Comparison of ENCODE assay signal across 23 cellular contexts in the genomic region with DNA sequence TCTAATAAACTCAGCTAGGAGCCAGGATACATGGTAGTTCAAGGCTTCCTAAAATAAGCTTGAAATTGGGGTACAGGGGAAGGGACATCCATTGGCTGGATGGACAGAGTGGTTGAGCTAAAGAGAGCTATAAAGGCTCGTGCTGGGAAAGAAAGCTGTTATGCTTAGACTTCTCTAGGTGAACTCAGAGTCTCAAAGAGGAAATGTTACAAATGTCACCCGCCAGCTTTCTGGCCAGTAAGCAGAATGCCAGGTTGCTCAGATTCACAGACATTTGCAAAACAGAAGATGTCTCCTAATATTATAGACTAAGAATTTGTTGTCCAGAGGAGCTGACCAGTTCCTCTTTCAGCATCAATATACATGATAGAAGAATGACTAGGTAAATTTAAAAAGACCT. TPM values are rescaled to one million over a fixed set of nuclear protein-coding genes. Genes with fewer than 3 reads are reported as not detected.
A peak's percentile ranks its signal among the peaks of the same experiment; 100 is the strongest.
DNase-seq lines count a peak whose midpoint lies in the region; ATAC-seq, FAIRE-seq and TF ChIP-seq lines count a peak whose summit lies in the region.
"Had no signal": no experiment of that assay in that cellular context is flagged by ENCODE, and none has a peak within 500 bp of the region (broad histone marks: within the 10 kb centered on the region; RNA-seq: fewer than 3 reads in every experiment).

No MANE protein-coding gene starts in this region.

- H3K4me3 ChIP-seq in heart right ventricle (no peak overlapping the region), GM12878 (no peak overlapping the region), psoas muscle (no peak overlapping the region), urinary bladder (ENCODE audit: low read depth, low read length) (no peak overlapping the region)
- H3K4me3 ChIP-seq in effector memory CD4-positive, alpha-beta T cell (ENCODE audit: insufficient read depth, low read depth, low read length, poor library complexity, severe bottlenecking), result no peak overlapping the region
- H3K4me3 ChIP-seq: MG63 had no signal

- H3K9me3 ChIP-seq in heart right ventricle, result no peaks in the 10 kb centered on the region
- no peaks in the 10 kb centered on the region for H3K9me3 ChIP-seq in GM12878 (replicated peaks; ENCODE audit: control insufficient read depth, insufficient read depth, low read length)
- no peaks in the 10 kb centered on the region for H3K9me3 ChIP-seq in psoas muscle
- no peaks in the 10 kb centered on the region for H3K9me3 ChIP-seq in effector memory CD4-positive, alpha-beta T cell (ENCODE audit: control insufficient read depth, low read length)
- H3K9me3 ChIP-seq: MG63 had no signal

- peak overlapping the region in 7 of 10 donors; percentile 2 to 53 (median 38) for H3K27ac ChIP-seq in heart right ventricle
- no peak overlapping the region for H3K27ac ChIP-seq in GM12878 (ENCODE audit: control insufficient read depth, insufficient read depth)
- H3K27ac ChIP-seq in psoas muscle, result peak overlapping the region; percentile 89
- H3K27ac ChIP-seq in urinary bladder (ENCODE audit: low read depth), result peak overlapping the region; percentile 18
- H3K27ac ChIP-seq in effector memory CD4-positive, alpha-beta T cell (ENCODE audit: insufficient read depth, low read length, poor library complexity, severe bottlenecking), result no peak overlapping the region

- SMC1A ChIA-PET in GM12878 (lab: Charles Lee; ENCODE audit: uncharacterized antibody, unreplicated experiment), result interaction anchor here (0.9 to 4.3 kb wide), 7 partner anchors 9 to 622 kb away, joined by 3 to 14 read pairs (median 3); no protein-coding TSS in a partner anchor

- DNase-seq in heart right ventricle (no peak), left cardiac atrium (no peak), GM12878 (ENCODE audit: low read depth, low spot score) (no peak), psoas muscle (no peak), MCF 10A (ENCODE audit: unreplicated experiment) (no peak), T-cell (no peak)
- DNase-seq in effector memory CD4-positive, alpha-beta T cell, result no peak
- DNase-seq: AML-193; C1 segment of cervical spinal cord; Calu3; CD8-positive, alpha-beta T cell; GDM1; H7; Kasumi-1; MG63; NCI-H1417; NCI-H1694 treated with DMSO at 0.1 percent for 48 hours; NCI-H446; NCI-H526; OCI-M1; SHP77 had no signal

- H3K36me3 Mint-ChIP-seq in MCF 10A (ENCODE audit: insufficient read depth, unreplicated experiment) (peaks cover 100% of the 10 kb centered on the region), T-cell (peaks cover 46% of the 10 kb centered on the region)

- H3K4me3 Mint-ChIP-seq in MCF 10A (ENCODE audit: unreplicated experiment) (no peak overlapping the region), T-cell (no peak overlapping the region)
- H3K4me3 Mint-ChIP-seq: CD8-positive, alpha-beta T cell had no signal

- H2AFZ ChIP-seq in GM12878 (ENCODE audit: control insufficient read depth, low read depth, low read length), result no peak overlapping the region

- peaks cover 21% of the 10 kb centered on the region for H3K4me1 Mint-ChIP-seq in MCF 10A (ENCODE audit: insufficient read depth, unreplicated experiment)
- H3K4me1 Mint-ChIP-seq in T-cell, result peaks cover 0 to under 1% (median 0%) of the 10 kb centered on the region in 3 donors

- H4K20me1 ChIP-seq in GM12878 (ENCODE audit: control insufficient read depth, insufficient read depth), result no peaks in the 10 kb centered on the region

- H3K4me1 ChIP-seq in heart right ventricle, result peaks cover 0 to 60% (median 24%) of the 10 kb centered on the region in 9 donors
- H3K4me1 ChIP-seq in GM12878 (ENCODE audit: control insufficient read depth, insufficient read depth, low read length), result peaks cover 3% of the 10 kb centered on the region; the same call in 1 of the 2 replicates
- peaks cover 43% of the 10 kb centered on the region for H3K4me1 ChIP-seq in psoas muscle
- H3K4me1 ChIP-seq in urinary bladder (ENCODE audit: insufficient read depth), result no peaks in the 10 kb centered on the region
- H3K4me1 ChIP-seq in effector memory CD4-positive, alpha-beta T cell (ENCODE audit: control insufficient read depth, insufficient read depth, low read length, poor library complexity, severe bottlenecking), result no peaks in the 10 kb centered on the region

- ATAC-seq in heart right ventricle (no peak), left cardiac atrium (no peak), GM12878 (no peak; the same call in 2 of the 3 replicates), psoas muscle (peak in 3 of 4 donors; percentile 26 to 58 (median 39)), T-cell (replicated peaks in 1 of 4) (no peak)
- ATAC-seq: CD8-positive, alpha-beta T cell had no signal

- no peak for TF ChIP-seq CTCF in heart right ventricle (IDR thresholded peaks at IDR 0.05)
- TF ChIP-seq CTCF in GM12878 (IDR thresholded peaks at IDR 0.05 in 2 of 3, conservative IDR thresholded peaks at IDR 0.05 in 1 of 3; ENCODE audit: control insufficient read depth in 2 of 3, extremely low read depth in 1 of 3, insufficient read depth in 1 of 3, low read depth in 3 of 3, low read length in 3 of 3), result no peak
- no peak for TF ChIP-seq CTCF in psoas muscle (IDR thresholded peaks at IDR 0.05)
- TF ChIP-seq CTCF in MCF 10A (IDR thresholded peaks at IDR 0.05; ENCODE audit: unreplicated experiment), result no peak

- POLR2A ChIA-PET in GM12878 (lab: Charles Lee) (no interaction called here), MCF 10A (lab: Yijun Ruan, JAX) (interaction anchor here (0.6 to 6.0 kb wide), 10 partner anchors 10 to 268 kb away, joined by 3 to 37 read pairs (median 4); no protein-coding TSS in a partner anchor), T-cell (lab: Charles Lee) (no interaction called here)

- CTCF ChIA-PET in GM12878 (lab: Yijun Ruan, JAX), result interaction anchor here (0.8 to 6.1 kb wide), 10 partner anchors 9 to 60 kb away, joined by 3 to 33 read pairs (median 4); no protein-coding TSS in a partner anchor
- CTCF ChIA-PET in MCF 10A (lab: Yijun Ruan, JAX), result interaction anchor here (0.6 to 2.2 kb wide), 6 partner anchors 9 to 61 kb away, joined by 3 to 12 read pairs (median 4); no protein-coding TSS in a partner anchor
- CTCF ChIA-PET in T-cell (lab: Charles Lee), result interaction anchor here in 1 of 2 donors (0.8 kb wide), 1 partner anchor 36 kb away, joined by 3 read pairs; no protein-coding TSS in a partner anchor

- H3K27me3 Mint-ChIP-seq in MCF 10A (ENCODE audit: insufficient read depth, unreplicated experiment) (no peaks in the 10 kb centered on the region), T-cell (no peaks in the 10 kb centered on the region)

- no TSS peak for BruUV-seq in GM12878 (replicated peaks; lab: Mats Ljungman, UMichigan)
- no TSS peak for BruUV-seq in MCF 10A (replicated peaks; lab: Mats Ljungman, UMichigan)

- FAIRE-seq in GM12878 (lab: Jason Lieb, UNC), result no peak
- FAIRE-seq: RCC 7860 had no signal

- H3K9me3 Mint-ChIP-seq in MCF 10A (ENCODE audit: unreplicated experiment) (no peaks in the 10 kb centered on the region), T-cell (no peaks in the 10 kb centered on the region)
- H3K9me3 Mint-ChIP-seq: CD8-positive, alpha-beta T cell had no signal

- intact Hi-C loops in heart right ventricle (cut with DNase I), result no loop called here
- intact Hi-C loops in left cardiac atrium (cut with DNase I), result no loop called here
- intact Hi-C loops in GM12878 (cut with micrococcal nuclease; ENCODE audit: unreplicated experiment), result no loop called here
- intact Hi-C loops in psoas muscle (cut with DNase I), result no loop called here
- intact Hi-C loops in MCF 10A (cut with micrococcal nuclease), result no loop called here

- no peak for TF ChIP-seq POLR2A in GM12878 (IDR thresholded peaks at IDR 0.05; ENCODE audit: low read depth, low read length)

- RAD21 ChIA-PET in GM12878 (lab: Charles Lee; ENCODE audit: unreplicated experiment), result interaction anchor here (1.2 to 1.4 kb wide), 2 partner anchors 9 to 39 kb away, joined by 3 read pairs; no protein-coding TSS in a partner anchor

- 80 to 84% methylated on average over 2 of the region's 2 CpGs for WGBS in heart right ventricle, 2 donors
- 93% methylated on average over 2 of the region's 2 CpGs for whole genome bisulfite sequencing in GM12878 (ENCODE audit: insufficient coverage, insufficient replicate concordance, low lambda C conversion rate, missing lambda C conversion rate)
- 28 to 62% (median 29%) methylated on average over 2 of the region's 2 CpGs for WGBS in psoas muscle, 3 donors
- 82% methylated on average over 2 of the region's 2 CpGs for WGBS in urinary bladder

- TF ChIP-seq RAD21 in GM12878 (IDR thresholded peaks at IDR 0.05; ENCODE audit: insufficient read depth, low read depth, low read length), result no peak

- in situ Hi-C loops in GM12878 (cut with MboI), result no loop called here

- no peak overlapping the region for H3K9ac ChIP-seq in GM12878 (ENCODE audit: control insufficient read depth, insufficient read depth, low read length)

- no peaks in the 10 kb centered on the region for H3K79me2 ChIP-seq in GM12878 (ENCODE audit: control insufficient read depth, insufficient read depth, low read length)

- no peak overlapping the region for H3K4me2 ChIP-seq in GM12878 (ENCODE audit: control insufficient read depth, insufficient read depth)

- H3K27ac Mint-ChIP-seq in MCF 10A (ENCODE audit: low read depth, unreplicated experiment) (no peak overlapping the region), T-cell (no peak overlapping the region)
- H3K27ac Mint-ChIP-seq: CD8-positive, alpha-beta T cell had no signal

- H3K36me3 ChIP-seq in heart right ventricle (peaks cover 0 to 98% (median 43%) of the 10 kb centered on the region in 9 donors), GM12878 (ENCODE audit: control insufficient read depth in 2 of 2, insufficient read depth in 2 of 2, low read length in 1 of 2) (no peaks in the 10 kb centered on the region), psoas muscle (ENCODE audit: insufficient read depth in 1 of 2, low read depth in 1 of 2) (peaks cover 8 to 85% of the 10 kb centered on the region in 2 donors), urinary bladder (ENCODE audit: insufficient read depth) (peaks cover 9% of the 10 kb centered on the region)
- H3K36me3 ChIP-seq in effector memory CD4-positive, alpha-beta T cell (ENCODE audit: control insufficient read depth, insufficient read depth, low read length), result peaks cover 17% of the 10 kb centered on the region

- no peak for TF ChIP-seq EP300 in GM12878 (IDR thresholded peaks at IDR 0.05; ENCODE audit: borderline replicate concordance in 1 of 2, control insufficient read depth in 1 of 2, low read depth in 2 of 2, low read length in 2 of 2)

- H3K27me3 ChIP-seq in heart right ventricle (no peaks in the 10 kb centered on the region), GM12878 (replicated peaks in 1 of 2; ENCODE audit: control insufficient read depth in 2 of 2, insufficient read depth in 2 of 2, low read length in 1 of 2) (no peaks in the 10 kb centered on the region), psoas muscle (ENCODE audit: insufficient read depth in 3 of 3, low read length in 2 of 3) (no peaks in the 10 kb centered on the region)
- H3K27me3 ChIP-seq in effector memory CD4-positive, alpha-beta T cell (replicated peaks; ENCODE audit: control insufficient read depth, insufficient read depth, low read length, poor library complexity, severe bottlenecking), result no peaks in the 10 kb centered on the region
- H3K27me3 ChIP-seq: MG63 had no signal

RNA-seq across cellular contexts. Expression of gene STOM, which starts 30.6 kb away (rescaled TPM):
- 100 to 1,000 TPM; 104 to 389 (median 181) TPM for total RNA-seq in heart right ventricle
- 100 to 1,000 TPM; 146 to 203 TPM for polyA plus RNA-seq in heart right ventricle
- total RNA-seq in left cardiac atrium, result 100 to 1,000 TPM; 194 to 326 TPM
- 18.3 and 21.1 TPM in 2 replicates for total RNA-seq in GM12878 (2013; cell fraction: nucleolus; rRNA removed)
- 36.0 and 43.0 TPM in 2 replicates for total RNA-seq in GM12878 (2014; rRNA removed)
- 45.0 and 45.4 TPM in 2 replicates for total RNA-seq in GM12878 (2014; rRNA removed; fragmentation: Illumina TruSeq; extraction: Trizol)
- total RNA-seq in GM12878 (2021), result 47.4 and 49.8 TPM in 2 replicates
- 25.0 TPM for polyA plus RNA-seq in GM12878 (2011; ENCODE audit: low read depth)
- polyA plus RNA-seq in GM12878 (2011; rRNA removed), result 6.7 and 7.6 TPM in 2 replicates
- polyA plus RNA-seq in GM12878 (2011; cell fraction: cytosol; rRNA removed), result 3.5 and 4.1 TPM in 2 replicates
- polyA plus RNA-seq in GM12878 (2011; cell fraction: nucleus; rRNA removed), result 1.1 and 1.3 TPM in 2 replicates
- polyA plus RNA-seq in GM12878 (2012), result 19.0 and 20.2 TPM in 2 replicates
- 41.2 and 50.9 TPM in 2 replicates for polyA plus RNA-seq in GM12878 (2014; fragmentation: Illumina TruSeq; extraction: Trizol)
- 10 to 100 TPM; 20.6 to 34.5 TPM for polyA plus RNA-seq in GM12878 (2014; fragmentation: Nextera tagmentation; extraction: Ambion mirVana)
- polyA plus RNA-seq in GM12878 (2014; rRNA removed), result 33.2 and 38.3 TPM in 2 replicates
- 10 to 100 TPM; 42.6 to 44.0 TPM for polyA plus RNA-seq in GM12878 (2016; fragmentation: Nextera tagmentation; extraction: Ambion mirVana)
- polyA minus RNA-seq in GM12878 (2011; rRNA and poly(A)+ RNA removed), result 1.9 and 3.0 TPM in 2 replicates
- polyA minus RNA-seq in GM12878 (2011; cell fraction: cytosol; rRNA and poly(A)+ RNA removed), result 2.0 and 3.7 TPM in 2 replicates
- 0.48 and 1.3 TPM in 2 replicates for polyA minus RNA-seq in GM12878 (2011; cell fraction: nucleus; rRNA and poly(A)+ RNA removed)
- total RNA-seq in psoas muscle, result 100 to 1,000 TPM in 3 of 4 donors, 10 to 100 TPM in 1; 89.6 to 237 (median 114) TPM
- polyA plus RNA-seq in psoas muscle, result 10 to 100 TPM; 53.2 to 83.4 (median 62.2) TPM
- total RNA-seq in urinary bladder, result 148 TPM
- 263 TPM for polyA plus RNA-seq in urinary bladder
- total RNA-seq in MCF 10A (2022), result 200 and 231 TPM in 2 replicates
- total RNA-seq in T-cell, result 10 to 100 TPM; 24.2 to 73.9 (median 57.8) TPM

Comparison
In these comparisons a context has a peak if more than half of its experiments do, and no peak if none do; other contexts are left out.
1. ATAC-seq: peak in psoas muscle (3 of 4); none in heart right ventricle (0 of 8), left cardiac atrium (0 of 2), GM12878 (single experiment) and T-cell (0 of 4).
2. H3K27ac ChIP-seq: peak in heart right ventricle (7 of 10), psoas muscle (single experiment) and urinary bladder (single experiment); none in GM12878 (single experiment) and effector memory CD4-positive, alpha-beta T cell (single experiment).